Comparison of ENCODE assay signal across 8 cellular contexts in genomic region chr2:132416080-132416911, GRCh38. TPM values are rescaled to one million over a fixed set of nuclear protein-coding genes. Genes with fewer than 3 reads are reported as not detected.
DNase-seq lines count a peak whose midpoint lies in the region; ATAC-seq lines count a peak whose summit lies in the region.

Gene GPR39, plus strand, starts transcription at chr2:132416805.

- H3K27me3 Mint-ChIP-seq in activated naive CD4-positive, alpha-beta T cell treated with anti-CD3 and anti-CD28 coated beads for 36 hours (ENCODE audit: low read depth), result peaks cover 35% of the 10 kb centered on the region

- H3K9me3 Mint-ChIP-seq in activated naive CD4-positive, alpha-beta T cell treated with anti-CD3 and anti-CD28 coated beads for 36 hours, result no peaks in the 10 kb centered on the region

- H3K4me3 Mint-ChIP-seq in activated naive CD4-positive, alpha-beta T cell treated with anti-CD3 and anti-CD28 coated beads for 36 hours, result no peak within 1 kb of the TSS

- no peaks in the 10 kb centered on the region for H3K4me1 Mint-ChIP-seq in activated naive CD4-positive, alpha-beta T cell treated with anti-CD3 and anti-CD28 coated beads for 36 hours (ENCODE audit: low read depth)

- CTCF ChIA-PET in activated naive CD4-positive, alpha-beta T cell treated with anti-CD3 and anti-CD28 coated beads for 36 hours (lab: Charles Lee), result no interaction called here

- peak; percentile 94 for DNase-seq in DMS79 (lab: John Stamatoyannopoulos, UW)
- peak; percentile 58 for DNase-seq in NCI-H1694 treated with DMSO at 0.1 percent for 48 hours (lab: John Stamatoyannopoulos, UW)
- DNase-seq in amniotic stem cell (lab: John Stamatoyannopoulos, UW), result peak; percentile 96
- peak; percentile 93 for DNase-seq in hepatic stellate cell (ENCODE audit: low spot score)
- peak; percentile 3 for DNase-seq in putamen (ENCODE audit: low spot score)
- DNase-seq in NK-92 (lab: John Stamatoyannopoulos, UW; ENCODE audit: unreplicated experiment), result no peak
- no peak for DNase-seq in activated naive CD4-positive, alpha-beta T cell treated with anti-CD3 and anti-CD28 coated beads for 36 hours

- intact Hi-C loops in activated naive CD4-positive, alpha-beta T cell treated with anti-CD3 and anti-CD28 coated beads for 36 hours (cut with micrococcal nuclease), result no loop called here

- H3K36me3 Mint-ChIP-seq in activated naive CD4-positive, alpha-beta T cell treated with anti-CD3 and anti-CD28 coated beads for 36 hours (ENCODE audit: low read depth), result no peaks in the 10 kb centered on the region

- ATAC-seq in HG02610 (IDR thresholded peaks at IDR 0.05; ENCODE audit: unreplicated experiment), result no peak

- H3K27ac Mint-ChIP-seq in activated naive CD4-positive, alpha-beta T cell treated with anti-CD3 and anti-CD28 coated beads for 36 hours, result no peak within 1 kb of the TSS

RNA-seq across cellular contexts. Expression of gene GPR39, which starts in this region (rescaled TPM):
- total RNA-seq in activated naive CD4-positive, alpha-beta T cell treated with anti-CD3 and anti-CD28 coated beads for 36 hours, result not detected

Comparison
In these comparisons a context has a peak if more than half of its experiments do, and no peak if none do; other contexts are left out.
1. DNase-seq: peak in DMS79 (single experiment), NCI-H1694 treated with DMSO at 0.1 percent for 48 hours (single experiment), amniotic stem cell (single experiment), hepatic stellate cell (single experiment) and putamen (single experiment); none in NK-92 (single experiment) and activated naive CD4-positive, alpha-beta T cell treated with anti-CD3 and anti-CD28 coated beads for 36 hours (single experiment).